In genomic region chr7:17185690-17186070, GRCh38 we compare ENCODE assay signal across 8 cellular contexts.
DNase-seq lines count a peak whose midpoint lies in the region; ATAC-seq lines count a peak whose summit lies in the region.

No MANE protein-coding gene starts in this region.

- peak; percentile 86 for DNase-seq in H4 (ENCODE audit: low spot score)
- DNase-seq in M059J (ENCODE audit: low read depth), result peak; percentile 85
- DNase-seq in fibroblast of peridontal ligament (ENCODE audit: extremely low read depth), result peak; percentile 50
- no peak for DNase-seq in activated gamma-delta T cell (lab: John Stamatoyannopoulos, UW)
- DNase-seq in Right ventricle myocardium superior, result no peak
- no peak for DNase-seq in NCI-H2171 treated with DMSO at 0.1 percent for 48 hours (lab: John Stamatoyannopoulos, UW)
- no peak for DNase-seq in NCI-H82 (lab: John Stamatoyannopoulos, UW)

- intact Hi-C loops in Right ventricle myocardium superior (cut with DNase I), result no loop called here

- ATAC-seq in GM18498 (IDR thresholded peaks at IDR 0.05; ENCODE audit: unreplicated experiment) (peak; percentile 99), Right ventricle myocardium superior (ENCODE audit: poor library complexity) (no peak)

Comparison
In these comparisons a context has a peak if more than half of its experiments do, and no peak if none do; other contexts are left out.
1. DNase-seq: peak in H4 (single experiment), M059J (single experiment) and fibroblast of peridontal ligament (single experiment); none in activated gamma-delta T cell (single experiment), Right ventricle myocardium superior (single experiment), NCI-H2171 treated with DMSO at 0.1 percent for 48 hours (single experiment) and NCI-H82 (single experiment).